22 cellular contexts compared by ENCODE assay signal in genomic region chr3:68089572-68089991, GRCh38.
DNase-seq lines count a peak whose midpoint lies in the region; ATAC-seq and TF ChIP-seq lines count a peak whose summit lies in the region.
"Had no signal": no experiment of that assay in that cellular context is flagged by ENCODE, and none has a peak within 500 bp of the region (broad histone marks: within the 10 kb centered on the region; RNA-seq: fewer than 3 reads in every experiment).

No MANE protein-coding gene starts in this region.

- no peaks in the 10 kb centered on the region for H3K36me3 ChIP-seq in BJ (ENCODE audit: control insufficient read depth, insufficient read depth, low read length)
- no peaks in the 10 kb centered on the region for H3K36me3 ChIP-seq in left lung
- H3K36me3 ChIP-seq: heart left ventricle, left ventricle myocardium inferior, neural progenitor cell, suprapubic skin, uterus had no signal

- H3K4me3 ChIP-seq in BJ (ENCODE audit: low read depth, low read length) (no peak overlapping the region), astrocyte of the spinal cord (ENCODE audit: low read depth, low read length) (no peak overlapping the region), left lung (no peak overlapping the region)
- H3K4me3 ChIP-seq: heart left ventricle, left ventricle myocardium inferior, neural progenitor cell, skin epidermis, suprapubic skin, uterus had no signal

- no peak for ATAC-seq in left lung
- ATAC-seq: heart left ventricle; stimulated activated memory B cell treated with anti-CD40 and anti-IgM and Interleukin-4, amounts not matched to agents 10 μg/mL and 1 μg/mL and 100 μg/mL, for 72 hours had no signal

- POLR2A ChIA-PET in BJ (lab: Charles Lee): no interaction called here

- H3K27me3 ChIP-seq in BJ (ENCODE audit: control insufficient read depth, insufficient read depth, low read length): no peaks in the 10 kb centered on the region
- H3K27me3 ChIP-seq in left lung: no peaks in the 10 kb centered on the region
- H3K27me3 ChIP-seq: neural progenitor cell, suprapubic skin, uterus had no signal

- no peaks in the 10 kb centered on the region for H3K36me3 Mint-ChIP-seq in mesothelial cell of epicardium
- H3K36me3 Mint-ChIP-seq: neural progenitor cell; stimulated activated memory B cell treated with anti-CD40 and anti-IgM and Interleukin-4, amounts not matched to agents 10 μg/mL and 1 μg/mL and 100 μg/mL, for 72 hours had no signal

- CTCF ChIA-PET in BJ (lab: Yijun Ruan, JAX): no interaction called here

- H3K4me1 Mint-ChIP-seq in mesothelial cell of epicardium: peaks cover 30% of the 10 kb centered on the region
- H3K4me1 Mint-ChIP-seq: H9; neural progenitor cell; stimulated activated memory B cell treated with anti-CD40 and anti-IgM and Interleukin-4, amounts not matched to agents 10 μg/mL and 1 μg/mL and 100 μg/mL, for 72 hours had no signal

- H3K4me1 ChIP-seq in left lung: no peaks in the 10 kb centered on the region
- H3K4me1 ChIP-seq: heart left ventricle, left ventricle myocardium inferior, neural progenitor cell, suprapubic skin, uterus had no signal

- in situ Hi-C loops in astrocyte of the spinal cord (cut with HindIII; ENCODE audit: low sequenced_read_pairs): no loop called here

- H3K27ac Mint-ChIP-seq in mesothelial cell of epicardium: peak overlapping the region; percentile 15
- H3K27ac Mint-ChIP-seq: neural progenitor cell; stimulated activated memory B cell treated with anti-CD40 and anti-IgM and Interleukin-4, amounts not matched to agents 10 μg/mL and 1 μg/mL and 100 μg/mL, for 72 hours had no signal

- DNase-seq in BJ (ENCODE audit: low read depth) (peak; percentile 1), HS-27A (ENCODE audit: low read depth) (peak; percentile 5), astrocyte of the spinal cord (ENCODE audit: low read depth, low spot score) (peak; percentile 33), mesothelial cell of epicardium (ENCODE audit: low spot score in 2 of 2, unreplicated experiment in 2 of 2) (no peak), NCI-H2029 (lab: John Stamatoyannopoulos, UW) (no peak), left lung (no peak), medulla oblongata (ENCODE audit: extremely low spot score) (no peak), occipital lobe (lab: John Stamatoyannopoulos, UW) (no peak)
- DNase-seq: activated CD4-positive, alpha-beta T cell treated with anti-CD3 and anti-CD28 coated beads for 4 hours; dermis blood vessel endothelial cell; H9; heart left ventricle; Karpas-422; left ventricle myocardium inferior; NCI-H1694 treated with DMSO at 0.1 percent for 48 hours; NCI-H345; uterus had no signal

- H3K9me3 Mint-ChIP-seq in mesothelial cell of epicardium: no peaks in the 10 kb centered on the region
- H3K9me3 Mint-ChIP-seq: H9, neural progenitor cell had no signal

- H3K27ac ChIP-seq in left lung: no peak overlapping the region
- H3K27ac ChIP-seq: C4-2B, heart left ventricle, left ventricle myocardium inferior, neural progenitor cell, skin epidermis, suprapubic skin, uterus had no signal

- no peaks in the 10 kb centered on the region for H3K9me3 ChIP-seq in left lung
- H3K9me3 ChIP-seq: heart left ventricle, left ventricle myocardium inferior, suprapubic skin, uterus had no signal

- intact Hi-C loops in left lung (cut with DNase I): no loop called here

- peaks cover 7% of the 10 kb centered on the region for H3K27me3 Mint-ChIP-seq in mesothelial cell of epicardium (ENCODE audit: low read depth)

- H3K4me3 Mint-ChIP-seq in mesothelial cell of epicardium: no peak overlapping the region
- H3K4me3 Mint-ChIP-seq: H9; neural progenitor cell; stimulated activated memory B cell treated with anti-CD40 and anti-IgM and Interleukin-4, amounts not matched to agents 10 μg/mL and 1 μg/mL and 100 μg/mL, for 72 hours had no signal

- TF ChIP-seq CTCF in BJ (IDR thresholded peaks at IDR 0.05; ENCODE audit: insufficient read depth, low read depth, low read length) (no peak), astrocyte of the spinal cord (IDR thresholded peaks at IDR 0.05; ENCODE audit: low read depth, low read length) (no peak), mesothelial cell of epicardium (IDR thresholded peaks at IDR 0.05; ENCODE audit: unreplicated experiment) (no peak), left lung (IDR thresholded peaks at IDR 0.05) (no peak)

Comparison
In these comparisons a context has a peak if more than half of its experiments do, and no peak if none do; other contexts are left out.
1. DNase-seq: peak in BJ (single experiment), HS-27A (single experiment) and astrocyte of the spinal cord (single experiment); none in mesothelial cell of epicardium (0 of 2), NCI-H2029 (single experiment), left lung (0 of 2), medulla oblongata (single experiment) and occipital lobe (single experiment).